30 cellular contexts compared by ENCODE assay signal in genomic region chr6:1181939-1182338, GRCh38.
"Had no signal": no experiment of that assay in that cellular context is flagged by ENCODE, and none has a peak within 500 bp of the region (broad histone marks: within the 10 kb centered on the region; RNA-seq: fewer than 3 reads in every experiment).

No MANE protein-coding gene starts in this region.

- H3K4me1 ChIP-seq: ascending aorta had no signal

- DNase-seq: activated B cell treated with CpG ODN at 0.5 μM for 24 hours; activated CD4-positive, alpha-beta memory T cell treated with anti-CD3 and anti-CD28 coated beads, Interleukin-2, amount 10 ng/mL, durations not matched to agents 7 days and 5 days; activated CD4-positive, alpha-beta T cell treated with anti-CD3 and anti-CD28 coated beads for 4 hours; activated CD4-positive, alpha-beta T cell treated with anti-CD3 and anti-CD28 coated beads, Interleukin-2, amount 50 U/mL, for 1 hour; activated CD4-positive, CD25-positive, alpha-beta regulatory T cell treated with anti-CD3 and anti-CD28 coated beads, Interleukin-2, amount 50 U/mL, for 72 hours; activated CD8-positive, alpha-beta memory T cell treated with anti-CD3 and anti-CD28 coated beads for 24 hours; activated CD8-positive, alpha-beta memory T cell treated with anti-CD3 and anti-CD28 coated beads, Interleukin-2, amount 10 ng/mL, durations not matched to agents 7 days and 5 days; activated CD8-positive, alpha-beta memory T cell treated with anti-CD3 and anti-CD28 coated beads, Interleukin-2, amount 50 U/mL, for 48 hours; activated effector memory CD4-positive, alpha-beta T cell treated with Interleukin-2 at 50 U/mL for 16 hours; activated naive CD4-positive, alpha-beta T cell treated with anti-CD3 and anti-CD28 coated beads, Interleukin-2, amount 10 ng/mL, durations not matched to agents 7 days and 5 days; activated naive CD8-positive, alpha-beta T cell treated with anti-CD3 and anti-CD28 coated beads for 36 hours; activated T-cell treated with anti-CD3 and anti-CD28 coated beads, Interleukin-2, amount 50 U/mL, for 48 hours; MG63; MV-4-11; NCI-H1092; NCI-H1436 treated with DMSO at 0.1 percent for 48 hours; NCI-H1694 treated with DMSO at 0.1 percent for 48 hours; NCI-H2029; NCI-H345; NCI-H524 treated with DMSO at 0.1 percent for 48 hours; Right ventricle myocardium superior; SW 1271; T-helper 1 cell; T-helper 2 cell; T-helper 9 cell had no signal

- H3K27ac ChIP-seq: ascending aorta, RWPE1, VCaP had no signal

- FAIRE-seq: K562, RCC 7860 had no signal

- H3K4me1 Mint-ChIP-seq: activated B cell treated with CpG ODN at 0.5 μM for 24 hours; activated CD4-positive, alpha-beta memory T cell treated with anti-CD3 and anti-CD28 coated beads, Interleukin-2, amount 10 ng/mL, durations not matched to agents 7 days and 5 days; activated CD8-positive, alpha-beta memory T cell treated with anti-CD3 and anti-CD28 coated beads, Interleukin-2, amount 10 ng/mL, durations not matched to agents 7 days and 5 days; activated naive CD4-positive, alpha-beta T cell treated with anti-CD3 and anti-CD28 coated beads, Interleukin-2, amount 10 ng/mL, durations not matched to agents 7 days and 5 days; activated naive CD8-positive, alpha-beta T cell treated with anti-CD3 and anti-CD28 coated beads for 36 hours had no signal

- H3K27ac Mint-ChIP-seq: activated B cell treated with CpG ODN at 0.5 μM for 24 hours; activated CD4-positive, alpha-beta memory T cell treated with anti-CD3 and anti-CD28 coated beads, Interleukin-2, amount 10 ng/mL, durations not matched to agents 7 days and 5 days; activated CD8-positive, alpha-beta memory T cell treated with anti-CD3 and anti-CD28 coated beads, Interleukin-2, amount 10 ng/mL, durations not matched to agents 7 days and 5 days; activated naive CD4-positive, alpha-beta T cell treated with anti-CD3 and anti-CD28 coated beads, Interleukin-2, amount 10 ng/mL, durations not matched to agents 7 days and 5 days; activated naive CD8-positive, alpha-beta T cell treated with anti-CD3 and anti-CD28 coated beads for 36 hours had no signal

- ATAC-seq: activated CD8-positive, alpha-beta memory T cell treated with anti-CD3 and anti-CD28 coated beads, Interleukin-2, amount 10 ng/mL, durations not matched to agents 7 days and 5 days had no signal

- H3K9me3 Mint-ChIP-seq: activated B cell treated with CpG ODN at 0.5 μM for 24 hours; activated CD4-positive, alpha-beta memory T cell treated with anti-CD3 and anti-CD28 coated beads, Interleukin-2, amount 10 ng/mL, durations not matched to agents 7 days and 5 days; activated naive CD4-positive, alpha-beta T cell treated with anti-CD3 and anti-CD28 coated beads, Interleukin-2, amount 10 ng/mL, durations not matched to agents 7 days and 5 days; activated naive CD8-positive, alpha-beta T cell treated with anti-CD3 and anti-CD28 coated beads for 36 hours had no signal

- H3K36me3 Mint-ChIP-seq: activated CD8-positive, alpha-beta memory T cell treated with anti-CD3 and anti-CD28 coated beads, Interleukin-2, amount 10 ng/mL, durations not matched to agents 7 days and 5 days; activated naive CD4-positive, alpha-beta T cell treated with anti-CD3 and anti-CD28 coated beads, Interleukin-2, amount 10 ng/mL, durations not matched to agents 7 days and 5 days; activated naive CD8-positive, alpha-beta T cell treated with anti-CD3 and anti-CD28 coated beads for 36 hours had no signal

- H3K4me3 ChIP-seq: ascending aorta, K562, MG63 had no signal

- H3K27me3 ChIP-seq: ascending aorta, MG63 had no signal

- H3K9me3 ChIP-seq: ascending aorta, MG63 had no signal

- H3K4me3 Mint-ChIP-seq: activated B cell treated with CpG ODN at 0.5 μM for 24 hours; activated CD4-positive, alpha-beta memory T cell treated with anti-CD3 and anti-CD28 coated beads, Interleukin-2, amount 10 ng/mL, durations not matched to agents 7 days and 5 days; activated CD8-positive, alpha-beta memory T cell treated with anti-CD3 and anti-CD28 coated beads, Interleukin-2, amount 10 ng/mL, durations not matched to agents 7 days and 5 days; activated naive CD4-positive, alpha-beta T cell treated with anti-CD3 and anti-CD28 coated beads, Interleukin-2, amount 10 ng/mL, durations not matched to agents 7 days and 5 days; activated naive CD8-positive, alpha-beta T cell treated with anti-CD3 and anti-CD28 coated beads for 36 hours had no signal

- H3K36me3 ChIP-seq: ascending aorta, MG63 had no signal
